ENCODE assay signal across 15 cellular contexts in the genomic region with DNA sequence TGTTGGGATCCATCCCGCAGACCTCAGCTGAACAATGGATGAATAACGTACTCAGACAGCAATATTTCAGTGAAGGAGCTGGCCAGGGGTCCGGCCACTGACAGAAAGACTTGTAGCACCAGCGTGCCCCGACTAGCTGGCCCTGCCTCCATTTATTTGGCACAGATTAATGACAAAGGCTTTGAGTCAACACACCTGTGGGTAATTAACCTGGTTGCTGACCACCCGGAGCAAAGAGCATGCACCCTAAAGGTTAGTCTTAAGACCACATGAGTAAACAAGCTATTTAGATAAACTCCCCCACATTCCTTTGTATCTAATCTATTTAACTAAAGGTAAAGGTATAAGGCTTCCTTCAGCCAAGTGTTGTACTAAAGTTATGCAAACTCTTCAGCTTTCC.
A peak's percentile ranks its signal among the peaks of the same experiment; 100 is the strongest.
DNase-seq lines count a peak whose midpoint lies in the region; ATAC-seq and TF ChIP-seq lines count a peak whose summit lies in the region.
"Had no signal": no experiment of that assay in that cellular context is flagged by ENCODE, and none has a peak within 500 bp of the region (broad histone marks: within the 10 kb centered on the region; RNA-seq: fewer than 3 reads in every experiment).

No MANE protein-coding gene starts in this region.

- POLR2A ChIA-PET in WTC11 (lab: Charles Lee): no interaction called here

- ATAC-seq in WTC11: peak; percentile 97
- no peak for ATAC-seq in left lobe of liver
- ATAC-seq in HG03025 (IDR thresholded peaks at IDR 0.05; ENCODE audit: low FRiP score, unreplicated experiment): no peak
- ATAC-seq: GM12878, HCT116, HepG2 had no signal

- no peaks in the 10 kb centered on the region for H3K9me3 ChIP-seq in HUES48 (ENCODE audit: control insufficient read depth, insufficient read depth, low read length)
- no peaks in the 10 kb centered on the region for H3K9me3 ChIP-seq in iPS DF 6.9 (ENCODE audit: control insufficient read depth, insufficient read depth, low read length)
- H3K9me3 ChIP-seq: BE2C had no signal

- H3K27me3 ChIP-seq in HUES48 (ENCODE audit: control insufficient read depth, insufficient read depth, low read length) (no peaks in the 10 kb centered on the region), iPS DF 6.9 (ENCODE audit: control insufficient read depth, insufficient read depth, low read length) (no peaks in the 10 kb centered on the region)
- H3K27me3 ChIP-seq: BE2C had no signal

- CTCF ChIA-PET in WTC11 (lab: Charles Lee): no interaction called here

- H3K4me1 ChIP-seq in HUES48 (ENCODE audit: control insufficient read depth, insufficient read depth, low read length) (peaks cover 31% of the 10 kb centered on the region), iPS DF 6.9 (ENCODE audit: control insufficient read depth, insufficient read depth, low read length) (no peaks in the 10 kb centered on the region)
- H3K4me1 ChIP-seq: BE2C had no signal

- WGBS in iPS DF 6.9 (ENCODE audit: insufficient coverage, insufficient read length): no CpG with 5 or more reads among the region's 6 CpGs

- peak overlapping the region; percentile 70 for H3K27ac Mint-ChIP-seq in WTC11
- H3K27ac Mint-ChIP-seq: CD4-positive, alpha-beta memory T cell had no signal

- peaks cover 53% of the 10 kb centered on the region for H3K4me1 Mint-ChIP-seq in WTC11
- H3K4me1 Mint-ChIP-seq: CD4-positive, alpha-beta memory T cell had no signal

- H3K36me3 Mint-ChIP-seq in WTC11: 0 out of 2 replicates have a peak, but pooled peaks cover 4% of the 10 kb centered on the region
- H3K36me3 Mint-ChIP-seq: CD4-positive, alpha-beta memory T cell had no signal

- H3K27me3 Mint-ChIP-seq in WTC11 (ENCODE audit: low read depth): peaks cover 9% of the 10 kb centered on the region
- H3K27me3 Mint-ChIP-seq: CD4-positive, alpha-beta memory T cell had no signal

- H3K27ac ChIP-seq in HUES48 (ENCODE audit: low read depth, low read length) (peak overlapping the region; percentile 27), iPS DF 6.9 (ENCODE audit: low read length) (no peak overlapping the region)
- H3K27ac ChIP-seq: C4-2B had no signal

- no peak overlapping the region for H3K9ac ChIP-seq in HUES48 (ENCODE audit: low read depth, low read length)

- DNase-seq in WTC11 (ENCODE audit: low spot score) (peak; percentile 41), iPS DF 6.9 (ENCODE audit: low read depth, low spot score) (peak; percentile 37), mesenteric fat pad (ENCODE audit: low spot score) (no peak), left lobe of liver (ENCODE audit: low spot score) (no peak)
- no peak for DNase-seq in activated CD4-positive, alpha-beta T cell treated with anti-CD3 and anti-CD28 coated beads, Interleukin-2, amount 50 U/mL, for 48 hours
- DNase-seq: BE2C; CD4-positive, alpha-beta memory T cell; DMS79; GOT3 had no signal

- peaks cover 4% of the 10 kb centered on the region; the same call in 1 of the 2 replicates for H3K9me3 Mint-ChIP-seq in WTC11

- no peak overlapping the region for H3K4me3 ChIP-seq in HUES48 (ENCODE audit: low read depth, low read length)
- H3K4me3 ChIP-seq in iPS DF 6.9 (ENCODE audit: low read length): no peak overlapping the region
- H3K4me3 ChIP-seq: GM12878 had no signal

- H3K36me3 ChIP-seq in HUES48 (ENCODE audit: control insufficient read depth, insufficient read depth, low read length) (no peaks in the 10 kb centered on the region), iPS DF 6.9 (ENCODE audit: control insufficient read depth, insufficient read depth, low read length) (no peaks in the 10 kb centered on the region)
- H3K36me3 ChIP-seq: BE2C had no signal

- H3K4me3 Mint-ChIP-seq in WTC11: peak overlapping the region; percentile 32
- H3K4me3 Mint-ChIP-seq: CD4-positive, alpha-beta memory T cell had no signal

- TF ChIP-seq CTCF in WTC11 (IDR thresholded peaks at IDR 0.05): no peak

TF ChIP-seq in WTC11, 78 proteins besides CTCF, POLR2A, EP300 and RAD21 (continues in another document):
- TF ChIP-seq ZNF532 (CRISPR knock-in tag; IDR thresholded peaks at IDR 0.05; ENCODE audit: borderline replicate concordance) (no peak), KAT7 (CRISPR knock-in tag; IDR thresholded peaks at IDR 0.05; ENCODE audit: borderline replicate concordance) (no peak), SMAD4 (CRISPR knock-in tag; IDR thresholded peaks at IDR 0.05) (no peak), ESRRA (CRISPR knock-in tag; IDR thresholded peaks at IDR 0.05; ENCODE audit: borderline replicate concordance) (no peak), NR3C1 (CRISPR knock-in tag; conservative IDR thresholded peaks at IDR 0.05; ENCODE audit: low read depth) (no peak), TEAD1 (CRISPR knock-in tag; IDR thresholded peaks at IDR 0.05) (peak; percentile 79; the same call in 1 of the 2 replicates), USF1 (CRISPR knock-in tag; IDR thresholded peaks at IDR 0.05) (no peak), RELA (CRISPR knock-in tag; IDR thresholded peaks at IDR 0.05; ENCODE audit: borderline replicate concordance) (no peak)
- TF ChIP-seq, protein P1, sequence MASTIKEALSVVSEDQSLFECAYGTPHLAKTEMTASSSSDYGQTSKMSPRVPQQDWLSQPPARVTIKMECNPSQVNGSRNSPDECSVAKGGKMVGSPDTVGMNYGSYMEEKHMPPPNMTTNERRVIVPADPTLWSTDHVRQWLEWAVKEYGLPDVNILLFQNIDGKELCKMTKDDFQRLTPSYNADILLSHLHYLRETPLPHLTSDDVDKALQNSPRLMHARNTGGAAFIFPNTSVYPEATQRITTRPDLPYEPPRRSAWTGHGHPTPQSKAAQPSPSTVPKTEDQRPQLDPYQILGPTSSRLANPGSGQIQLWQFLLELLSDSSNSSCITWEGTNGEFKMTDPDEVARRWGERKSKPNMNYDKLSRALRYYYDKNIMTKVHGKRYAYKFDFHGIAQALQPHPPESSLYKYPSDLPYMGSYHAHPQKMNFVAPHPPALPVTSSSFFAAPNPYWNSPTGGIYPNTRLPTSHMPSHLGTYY (CRISPR knock-in tag; IDR thresholded peaks at IDR 0.05): no peak
- TF ChIP-seq, protein P2, sequence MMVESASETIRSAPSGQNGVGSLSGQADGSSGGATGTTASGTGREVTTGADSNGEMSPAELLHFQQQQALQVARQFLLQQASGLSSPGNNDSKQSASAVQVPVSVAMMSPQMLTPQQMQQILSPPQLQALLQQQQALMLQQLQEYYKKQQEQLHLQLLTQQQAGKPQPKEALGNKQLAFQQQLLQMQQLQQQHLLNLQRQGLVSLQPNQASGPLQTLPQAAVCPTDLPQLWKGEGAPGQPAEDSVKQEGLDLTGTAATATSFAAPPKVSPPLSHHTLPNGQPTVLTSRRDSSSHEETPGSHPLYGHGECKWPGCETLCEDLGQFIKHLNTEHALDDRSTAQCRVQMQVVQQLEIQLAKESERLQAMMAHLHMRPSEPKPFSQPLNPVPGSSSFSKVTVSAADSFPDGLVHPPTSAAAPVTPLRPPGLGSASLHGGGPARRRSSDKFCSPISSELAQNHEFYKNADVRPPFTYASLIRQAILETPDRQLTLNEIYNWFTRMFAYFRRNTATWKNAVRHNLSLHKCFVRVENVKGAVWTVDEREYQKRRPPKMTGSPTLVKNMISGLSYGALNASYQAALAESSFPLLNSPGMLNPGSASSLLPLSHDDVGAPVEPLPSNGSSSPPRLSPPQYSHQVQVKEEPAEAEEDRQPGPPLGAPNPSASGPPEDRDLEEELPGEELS (CRISPR knock-in tag; IDR thresholded peaks at IDR 0.05): peak; percentile 88; the same call in 1 of the 2 replicates
- TF ChIP-seq, protein P3, sequence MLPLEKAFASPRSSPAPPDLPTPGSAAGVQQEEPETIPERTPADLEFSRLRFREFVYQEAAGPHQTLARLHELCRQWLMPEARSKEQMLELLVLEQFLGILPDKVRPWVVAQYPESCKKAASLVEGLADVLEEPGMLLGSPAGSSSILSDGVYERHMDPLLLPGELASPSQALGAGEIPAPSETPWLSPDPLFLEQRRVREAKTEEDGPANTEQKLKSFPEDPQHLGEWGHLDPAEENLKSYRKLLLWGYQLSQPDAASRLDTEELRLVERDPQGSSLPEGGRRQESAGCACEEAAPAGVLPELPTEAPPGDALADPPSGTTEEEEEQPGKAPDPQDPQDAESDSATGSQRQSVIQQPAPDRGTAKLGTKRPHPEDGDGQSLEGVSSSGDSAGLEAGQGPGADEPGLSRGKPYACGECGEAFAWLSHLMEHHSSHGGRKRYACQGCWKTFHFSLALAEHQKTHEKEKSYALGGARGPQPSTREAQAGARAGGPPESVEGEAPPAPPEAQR (CRISPR knock-in tag; IDR thresholded peaks at IDR 0.05): no peak

Comparison
In these comparisons a context has a peak if more than half of its experiments do, and no peak if none do; other contexts are left out.
1. DNase-seq: peak in WTC11 (single experiment) and iPS DF 6.9 (single experiment); none in activated CD4-positive, alpha-beta T cell treated with anti-CD3 and anti-CD28 coated beads, Interleukin-2, amount 50 U/mL, for 48 hours (0 of 2), mesenteric fat pad (single experiment) and left lobe of liver (single experiment).